In genomic region chr12:98592825-98593322, GRCh38 we compare ENCODE assay signal across 8 cellular contexts. TPM values are rescaled to one million over a fixed set of nuclear protein-coding genes. Genes with fewer than 3 reads are reported as not detected.
A peak's percentile ranks its signal among the peaks of the same experiment; 100 is the strongest.
DNase-seq lines count a peak whose midpoint lies in the region; ATAC-seq and TF ChIP-seq lines count a peak whose summit lies in the region.

No MANE protein-coding gene starts in this region.

- H3K4me1 Mint-ChIP-seq in activated naive CD4-positive, alpha-beta T cell treated with anti-CD3 and anti-CD28 coated beads for 36 hours (ENCODE audit: low read depth) = peaks cover 22% of the 10 kb centered on the region

- intact Hi-C loops in activated naive CD4-positive, alpha-beta T cell treated with anti-CD3 and anti-CD28 coated beads for 36 hours (cut with micrococcal nuclease) = loop anchor here (1.0 to 5.0 kb wide), 12 partner anchors 26 to 1687 kb away; partner anchors contain the start of genes ACTR6, APAF1, DEPDC4 and SCYL2
- intact Hi-C loops in psoas muscle (cut with DNase I) = loop anchor here (2.0 to 5.0 kb wide), 3 partner anchors 52 to 91 kb away; partner anchors contain the start of genes APAF1 (in 2 of the 2) and IKBIP (in 1 of the 2)

- peak overlapping the region; percentile 93 for H3K4me3 Mint-ChIP-seq in activated naive CD4-positive, alpha-beta T cell treated with anti-CD3 and anti-CD28 coated beads for 36 hours

- peaks cover 32% of the 10 kb centered on the region for H3K36me3 Mint-ChIP-seq in activated naive CD4-positive, alpha-beta T cell treated with anti-CD3 and anti-CD28 coated beads for 36 hours (ENCODE audit: low read depth)

- H3K27me3 ChIP-seq in psoas muscle (ENCODE audit: insufficient read depth in 3 of 3, low read length in 2 of 3) = no peaks in the 10 kb centered on the region

- DNase-seq in activated naive CD4-positive, alpha-beta T cell treated with anti-CD3 and anti-CD28 coated beads for 36 hours = peak; percentile 20
- DNase-seq in activated naive CD4-positive, alpha-beta T cell (lab: John Stamatoyannopoulos, UW) = no peak
- DNase-seq in RPMI8226 (peak; percentile 20), epithelial cell of prostate (ENCODE audit: low read depth, low spot score) (no peak), psoas muscle (no peak), NCI-H2171 (lab: John Stamatoyannopoulos, UW) (no peak), NCI-H2196 (lab: John Stamatoyannopoulos, UW; ENCODE audit: unreplicated experiment) (no peak)

- H3K36me3 ChIP-seq in psoas muscle (ENCODE audit: insufficient read depth in 1 of 2, low read depth in 1 of 2) = peaks cover 4 to 28% of the 10 kb centered on the region in 2 donors

- H3K9me3 Mint-ChIP-seq in activated naive CD4-positive, alpha-beta T cell treated with anti-CD3 and anti-CD28 coated beads for 36 hours = no peaks in the 10 kb centered on the region

- 51 to 53% (median 53%) methylated on average over 9 of the region's 9 CpGs for WGBS in psoas muscle, 3 donors

- CTCF ChIA-PET in activated naive CD4-positive, alpha-beta T cell treated with anti-CD3 and anti-CD28 coated beads for 36 hours (lab: Charles Lee) = interaction anchor here (0.7 to 1.5 kb wide), 7 partner anchors 23 to 61 kb away, joined by 3 to 4 read pairs (median 3); partner anchors contain the start of gene IKBIP

- peak in 1 of 4 donors; percentile 9 for ATAC-seq in psoas muscle
- ATAC-seq in HG03439 (IDR thresholded peaks at IDR 0.05; ENCODE audit: unreplicated experiment) = no peak

- H3K27me3 Mint-ChIP-seq in activated naive CD4-positive, alpha-beta T cell treated with anti-CD3 and anti-CD28 coated beads for 36 hours (ENCODE audit: low read depth) = no peaks in the 10 kb centered on the region

- H3K27ac Mint-ChIP-seq in activated naive CD4-positive, alpha-beta T cell treated with anti-CD3 and anti-CD28 coated beads for 36 hours = peak overlapping the region; percentile 96

- H3K4me3 ChIP-seq in psoas muscle = peak overlapping the region; percentile 98

- H3K4me1 ChIP-seq in psoas muscle = peaks cover 22% of the 10 kb centered on the region

- no peak for TF ChIP-seq CTCF in psoas muscle (IDR thresholded peaks at IDR 0.05)

- H3K27ac ChIP-seq in epithelial cell of prostate (peak overlapping the region; percentile 83), psoas muscle (peak overlapping the region; percentile 98)

- no peaks in the 10 kb centered on the region for H3K9me3 ChIP-seq in psoas muscle

RNA-seq across cellular contexts. Expression of gene SLC25A3, which starts 0.6 kb away (rescaled TPM):
- total RNA-seq in activated naive CD4-positive, alpha-beta T cell treated with anti-CD3 and anti-CD28 coated beads for 36 hours = 100 to 1,000 TPM; 714 to 732 TPM
- 1,000 to 10,000 TPM in 2 of 4 donors, 100 to 1,000 TPM in 2; 665 to 1,243 (median 857) TPM for total RNA-seq in psoas muscle
- polyA plus RNA-seq in psoas muscle = 1,000 to 10,000 TPM; 1,136 to 2,071 (median 1,328) TPM

RNA-seq across cellular contexts. Expression of gene IKBIP, which starts 51.7 kb away (rescaled TPM):
- total RNA-seq in activated naive CD4-positive, alpha-beta T cell treated with anti-CD3 and anti-CD28 coated beads for 36 hours = 10 to 100 TPM; 14.5 to 16.8 TPM
- 1 to 10 TPM; 2.1 to 6.0 (median 3.4) TPM for total RNA-seq in psoas muscle
- 1 to 10 TPM; 2.8 to 5.1 (median 3.6) TPM for polyA plus RNA-seq in psoas muscle

RNA-seq across cellular contexts. Expression of gene APAF1, which starts 52.2 kb away (rescaled TPM):
- 10 to 100 TPM; 13.6 to 14.5 TPM for total RNA-seq in activated naive CD4-positive, alpha-beta T cell treated with anti-CD3 and anti-CD28 coated beads for 36 hours
- 1 to 10 TPM; 4.3 to 6.8 (median 5.3) TPM for total RNA-seq in psoas muscle
- polyA plus RNA-seq in psoas muscle = 10 to 100 TPM in 1 of 3 donors, 1 to 10 TPM in 2; 2.0 to 10.2 (median 2.7) TPM

Comparison
In these comparisons a context has a peak if more than half of its experiments do, and no peak if none do; other contexts are left out.
1. DNase-seq: peak in activated naive CD4-positive, alpha-beta T cell treated with anti-CD3 and anti-CD28 coated beads for 36 hours (single experiment) and RPMI8226 (single experiment); none in activated naive CD4-positive, alpha-beta T cell (0 of 4), epithelial cell of prostate (single experiment), psoas muscle (0 of 2), NCI-H2171 (single experiment) and NCI-H2196 (single experiment).